In genomic region chr12:124713041-124713435, GRCh38 we compare ENCODE assay signal across 8 cellular contexts.
A peak's percentile ranks its signal among the peaks of the same experiment; 100 is the strongest.
DNase-seq lines count a peak whose midpoint lies in the region; ATAC-seq, FAIRE-seq and TF ChIP-seq lines count a peak whose summit lies in the region.

No MANE protein-coding gene starts in this region.

- no peaks in the 10 kb centered on the region for H3K27me3 Mint-ChIP-seq in naive B cell

- no peak for FAIRE-seq in urothelium cell line (lab: Jason Lieb, UNC)

- peak overlapping the region; percentile 33 to 93 (median 82) for H3K27ac Mint-ChIP-seq in naive B cell

- no peaks in the 10 kb centered on the region for H3K9me3 Mint-ChIP-seq in naive B cell

- H3K27ac ChIP-seq in caudate nucleus (ENCODE audit: low read depth, low read length), result peak overlapping the region; percentile 53
- no peak overlapping the region; the same call in 1 of the 2 replicates for H3K27ac ChIP-seq in WERI-Rb-1

- peaks cover 12 to 22% (median 18%) of the 10 kb centered on the region in 3 donors for H3K4me1 Mint-ChIP-seq in naive B cell

- no peaks in the 10 kb centered on the region for H3K9me3 ChIP-seq in WERI-Rb-1 (ENCODE audit: severe bottlenecking)

- no peak overlapping the region for H3K4me3 ChIP-seq in WERI-Rb-1 (ENCODE audit: low read depth, low read length)

- TF ChIP-seq CTCF in WERI-Rb-1 (IDR thresholded peaks at IDR 0.05; ENCODE audit: low read depth, low read length), result no peak

- H3K4me3 Mint-ChIP-seq in naive B cell, result peak overlapping the region in 7 of 8 donors; percentile 73 to 89 (median 78)

- H3K36me3 Mint-ChIP-seq in naive B cell, result no peaks in the 10 kb centered on the region

- ATAC-seq in GM19372 (IDR thresholded peaks at IDR 0.05; ENCODE audit: low read depth, unreplicated experiment) (peak; percentile 35), HG03196 (IDR thresholded peaks at IDR 0.05; ENCODE audit: unreplicated experiment) (peak; percentile 22), naive B cell (ENCODE audit: low read depth in 2 of 2) (peak; percentile 51 to 67), HG03469 (IDR thresholded peaks at IDR 0.05; ENCODE audit: unreplicated experiment) (no peak)

- no peaks in the 10 kb centered on the region for H3K27me3 ChIP-seq in WERI-Rb-1 (ENCODE audit: insufficient read depth, low read depth, severe bottlenecking)

- no peaks in the 10 kb centered on the region for H3K36me3 ChIP-seq in WERI-Rb-1

- DNase-seq in caudate nucleus (lab: John Stamatoyannopoulos, UW) (no peak), naive B cell (no peak), WERI-Rb-1 (no peak), urothelium cell line (ENCODE audit: low spot score) (no peak), hepatic stellate cell (ENCODE audit: low spot score) (no peak)
